ENCODE assay signal across 30 cellular contexts in genomic region chr2:165224941-165225340, GRCh38. TPM values are rescaled to one million over a fixed set of nuclear protein-coding genes. Genes with fewer than 3 reads are reported as not detected.
DNase-seq lines count a peak whose midpoint lies in the region; ATAC-seq and TF ChIP-seq lines count a peak whose summit lies in the region.
"Had no signal": no experiment of that assay in that cellular context is flagged by ENCODE, and none has a peak within 500 bp of the region (broad histone marks: within the 10 kb centered on the region; RNA-seq: fewer than 3 reads in every experiment).

No MANE protein-coding gene starts in this region.

- TF ChIP-seq EP300 in SK-N-SH (IDR thresholded peaks at IDR 0.05; ENCODE audit: borderline replicate concordance in 1 of 2, low read depth in 1 of 2, low read length in 1 of 2), result no peak

- DNase-seq in SK-N-SH (no peak), SK-N-DZ (ENCODE audit: low spot score) (peak; percentile 40)
- DNase-seq: 8988T; ACHN; AML-193; BE2C; C1 segment of cervical spinal cord; Caco-2; Calu3; CD4-positive, alpha-beta memory T cell; CD4-positive, alpha-beta T cell; CD4-positive, CD25-positive, alpha-beta regulatory T cell; CD8-positive, alpha-beta memory T cell; CD8-positive, alpha-beta T cell; COR-L47; DMS 273 treated with DMSO at 0.1 percent for 48 hours; DMS153; DMS53; DMS79; DMS79 treated with DMSO at 0.1 percent for 48 hours; DND-41; EL had no signal

- no peak overlapping the region for H2AFZ ChIP-seq in SK-N-SH (ENCODE audit: low read depth)

- H3K27ac ChIP-seq in SK-N-SH (ENCODE audit: low read depth in 2 of 2, low read length in 1 of 2), result no peak overlapping the region
- H3K27ac ChIP-seq: 22Rv1; A549; BLaER1; BLaER1 treated with 17β-estradiol and CSF1 and Interleukin-3, amounts not matched to agents 10 nM and 100 nM; C4-2B had no signal

- no peak for TF ChIP-seq CTCF in SK-N-SH (IDR thresholded peaks at IDR 0.05)

- no peak overlapping the region for H3K4me2 ChIP-seq in SK-N-SH
- H3K4me2 ChIP-seq: A549; BLaER1; BLaER1 treated with 17β-estradiol and CSF1 and Interleukin-3, amounts not matched to agents 10 nM and 100 nM had no signal

- no peaks in the 10 kb centered on the region for H3K27me3 ChIP-seq in SK-N-SH (ENCODE audit: insufficient read depth)
- H3K27me3 ChIP-seq: BE2C; BLaER1; BLaER1 treated with 17β-estradiol and CSF1 and Interleukin-3, amounts not matched to agents 10 nM and 100 nM had no signal

- POLR2A ChIA-PET in SK-N-SH (lab: Yijun Ruan, JAX), result no interaction called here

- no peaks in the 10 kb centered on the region for H4K20me1 ChIP-seq in SK-N-SH (ENCODE audit: insufficient read depth)
- H4K20me1 ChIP-seq: BLaER1; BLaER1 treated with 17β-estradiol and CSF1 and Interleukin-3, amounts not matched to agents 10 nM and 100 nM had no signal

- no peaks in the 10 kb centered on the region for H3K9me3 ChIP-seq in SK-N-SH
- H3K9me3 ChIP-seq: A549; BE2C; BLaER1; BLaER1 treated with 17β-estradiol and CSF1 and Interleukin-3, amounts not matched to agents 10 nM and 100 nM; Caco-2 had no signal

- H3K36me3 ChIP-seq in SK-N-SH (replicated peaks in 1 of 2; ENCODE audit: control insufficient read depth in 1 of 2, insufficient read depth in 2 of 2, low read length in 1 of 2), result no peaks in the 10 kb centered on the region
- H3K36me3 ChIP-seq: BE2C; BLaER1; BLaER1 treated with 17β-estradiol and CSF1 and Interleukin-3, amounts not matched to agents 10 nM and 100 nM had no signal

- H3K79me2 ChIP-seq in SK-N-SH (ENCODE audit: insufficient read depth), result no peaks in the 10 kb centered on the region

- ATAC-seq in SK-N-SH treated with all-trans-retinoic acid at 6 μM for 48 hours (no peak), GM18870 (IDR thresholded peaks at IDR 0.05; ENCODE audit: unreplicated experiment) (no peak)
- ATAC-seq: A549; CD8-positive, alpha-beta T cell had no signal

- CTCF ChIA-PET in SK-N-SH (lab: Yijun Ruan, JAX), result interaction anchor here (1.1 to 3.0 kb wide), 3 partner anchors 14 to 208 kb away, joined by 3 to 13 read pairs (median 5); partner anchors contain the start of genes SCN2A and SCN3A

- TF ChIP-seq RAD21 in SK-N-SH (IDR thresholded peaks at IDR 0.05; ENCODE audit: low read length), result no peak

- no peaks in the 10 kb centered on the region for H3K9me2 ChIP-seq in SK-N-SH

- no peaks in the 10 kb centered on the region for H3K4me1 ChIP-seq in SK-N-SH (ENCODE audit: control insufficient read depth in 1 of 2, insufficient read depth in 2 of 2, low read depth in 1 of 2, low read length in 1 of 2)
- H3K4me1 ChIP-seq: A549; BE2C; BLaER1; BLaER1 treated with 17β-estradiol and CSF1 and Interleukin-3, amounts not matched to agents 10 nM and 100 nM; Caco-2 had no signal

- 2% methylated on average over 1 of the region's 1 CpG for WGBS in SK-N-SH (ENCODE audit: low lambda C conversion rate)

- no peak overlapping the region for H3K9ac ChIP-seq in SK-N-SH
- H3K9ac ChIP-seq: BLaER1; BLaER1 treated with 17β-estradiol and CSF1 and Interleukin-3, amounts not matched to agents 10 nM and 100 nM had no signal

- no peak overlapping the region for H3K4me3 ChIP-seq in SK-N-SH (ENCODE audit: low read depth in 2 of 2, low read length in 1 of 2)
- H3K4me3 ChIP-seq: A549; BLaER1; BLaER1 treated with 17β-estradiol and CSF1 and Interleukin-3, amounts not matched to agents 10 nM and 100 nM had no signal

- H3F3A ChIP-seq in SK-N-SH (replicated peaks; ENCODE audit: insufficient read depth), result no peaks in the 10 kb centered on the region

TF ChIP-seq in SK-N-SH treated with all-trans-retinoic acid at 6 μM for 48 hours, 23 proteins besides CTCF, POLR2A, EP300 and RAD21 (continues in another document):
- TF ChIP-seq ZFP30 (CRISPR knock-in tag; IDR thresholded peaks at IDR 0.05), result no peak
- TF ChIP-seq TOX (CRISPR knock-in tag; IDR thresholded peaks at IDR 0.05; ENCODE audit: borderline replicate concordance), result no peak
- TF ChIP-seq ZNF70 (CRISPR knock-in tag; IDR thresholded peaks at IDR 0.05), result no peak
- TF ChIP-seq BACH2 (CRISPR knock-in tag; IDR thresholded peaks at IDR 0.05; ENCODE audit: borderline replicate concordance), result no peak
- TF ChIP-seq ISL1 (CRISPR knock-in tag; IDR thresholded peaks at IDR 0.05), result peak; percentile 97
- no peak for TF ChIP-seq OSR1 (CRISPR knock-in tag; IDR thresholded peaks at IDR 0.05)
- no peak for TF ChIP-seq PATZ1 (CRISPR knock-in tag; IDR thresholded peaks at IDR 0.05; ENCODE audit: borderline replicate concordance)
- no peak for TF ChIP-seq ARNTL (CRISPR knock-in tag; IDR thresholded peaks at IDR 0.05; ENCODE audit: borderline replicate concordance, low read depth)

TF ChIP-seq in SK-N-SH, 30 proteins besides CTCF, POLR2A, EP300 and RAD21 (continues in another document):
- TF ChIP-seq ZBTB33 (IDR thresholded peaks at IDR 0.05; ENCODE audit: borderline replicate concordance, low read depth) (no peak), FOXM1 (IDR thresholded peaks at IDR 0.05; ENCODE audit: low read depth) (no peak), MEF2A (IDR thresholded peaks at IDR 0.05; ENCODE audit: borderline replicate concordance, low read depth) (no peak), REST (IDR thresholded peaks at IDR 0.05; ENCODE audit: low read depth, low read length) (no peak), MXI1 (IDR thresholded peaks at IDR 0.05; ENCODE audit: low read depth, low read length) (no peak), RFX5 (IDR thresholded peaks at IDR 0.05; ENCODE audit: low read length) (no peak), USF2 (IDR thresholded peaks at IDR 0.05; ENCODE audit: borderline replicate concordance, low read depth, low read length) (no peak), USF1 (IDR thresholded peaks at IDR 0.05; ENCODE audit: borderline replicate concordance, low read depth) (no peak), JUND (IDR thresholded peaks at IDR 0.05) (no peak), EZH2phosphoT487 (IDR thresholded peaks at IDR 0.05; ENCODE audit: borderline replicate concordance, low read depth) (no peak)

RNA-seq across cellular contexts. Expression of gene SCN2A, which starts 14.3 kb away (rescaled TPM):
- polyA plus RNA-seq in SK-N-SH (2012; rRNA removed), result 5.1 and 7.3 TPM in 2 replicates
- 5.8 and 6.3 TPM in 2 replicates for polyA plus RNA-seq in SK-N-SH (2012; cell fraction: cytosol; rRNA removed)
- 8.3 and 16.8 TPM in 2 replicates for polyA plus RNA-seq in SK-N-SH (2012; cell fraction: nucleus; rRNA removed)
- 1.3 and 1.8 TPM in 2 replicates for polyA plus RNA-seq in SK-N-DZ (2014; cell fraction: cytosol; rRNA removed)
- 3.1 and 4.2 TPM in 2 replicates for polyA plus RNA-seq in SK-N-DZ (2014; cell fraction: nucleus; rRNA removed)
- polyA plus RNA-seq: CD14-positive monocyte; CD4-positive, alpha-beta memory T cell; CD4-positive, CD25-positive, alpha-beta regulatory T cell; CD8-positive, alpha-beta memory T cell had no signal

RNA-seq across cellular contexts. Expression of gene SCN3A, which starts 21.1 kb away (rescaled TPM):
- 0.33 and 0.97 TPM in 2 replicates for polyA plus RNA-seq in SK-N-SH (2012; rRNA removed)
- polyA plus RNA-seq in SK-N-SH (2012; cell fraction: cytosol; rRNA removed), result 0.64 and 0.73 TPM in 2 replicates
- polyA plus RNA-seq in SK-N-SH (2012; cell fraction: nucleus; rRNA removed), result 1.3 and 1.6 TPM in 2 replicates
- polyA plus RNA-seq in SK-N-DZ (2014; cell fraction: cytosol; rRNA removed), result 4.7 and 5.2 TPM in 2 replicates
- polyA plus RNA-seq in SK-N-DZ (2014; cell fraction: nucleus; rRNA removed), result 7.3 and 8.4 TPM in 2 replicates
- polyA plus RNA-seq: CD14-positive monocyte; CD4-positive, alpha-beta memory T cell; CD8-positive, alpha-beta memory T cell had no signal
